11 cellular contexts compared by ENCODE assay signal in genomic region chr12:92467886-92468285, GRCh38.
DNase-seq lines count a peak whose midpoint lies in the region; ATAC-seq, FAIRE-seq and TF ChIP-seq lines count a peak whose summit lies in the region.
"Had no signal": no experiment of that assay in that cellular context is flagged by ENCODE, and none has a peak within 500 bp of the region (broad histone marks: within the 10 kb centered on the region; RNA-seq: fewer than 3 reads in every experiment).

No MANE protein-coding gene starts in this region.

- H3K27ac ChIP-seq in left ventricle myocardium inferior (replicated peaks): no peak overlapping the region
- H3K27ac ChIP-seq: vagina had no signal

- no peaks in the 10 kb centered on the region for H3K9me3 ChIP-seq in left ventricle myocardium inferior (replicated peaks)
- H3K9me3 ChIP-seq: vagina had no signal

- H3K4me1 ChIP-seq in left ventricle myocardium inferior: peaks cover 51% of the 10 kb centered on the region

- intact Hi-C loops in Right ventricle myocardium superior (cut with DNase I): no loop called here
- intact Hi-C loops in left ventricle myocardium inferior (cut with micrococcal nuclease): no loop called here

- no peak for FAIRE-seq in urothelium cell line (lab: Jason Lieb, UNC)
- FAIRE-seq: kidney had no signal

- H3K4me3 ChIP-seq in left ventricle myocardium inferior (no peak overlapping the region), kidney epithelial cell (ENCODE audit: low read depth, low read length) (no peak overlapping the region)
- H3K4me3 ChIP-seq: vagina had no signal

- DNase-seq in Right ventricle myocardium superior (no peak), left ventricle myocardium inferior (no peak), RPMI7951 (ENCODE audit: low read depth) (peak; percentile 10), kidney epithelial cell (ENCODE audit: low read depth) (peak; percentile 1), urothelium cell line (ENCODE audit: low spot score) (peak; percentile 4), SK-N-DZ (ENCODE audit: low spot score) (no peak), hippocampal formation (lab: John Stamatoyannopoulos, UW) (no peak)
- no peak for DNase-seq in activated CD4-positive, alpha-beta T cell treated with anti-CD3 and anti-CD28 coated beads, Interleukin-2, amount 50 U/mL, for 4 hours
- DNase-seq: DMS153, kidney had no signal

- TF ChIP-seq CTCF in left ventricle myocardium inferior (IDR thresholded peaks at IDR 0.05; ENCODE audit: borderline replicate concordance): no peak
- no peak for TF ChIP-seq CTCF in kidney epithelial cell (IDR thresholded peaks at IDR 0.05; ENCODE audit: insufficient read depth, low read length, poor library complexity, severe bottlenecking)

- ATAC-seq in Right ventricle myocardium superior (ENCODE audit: poor library complexity): peak; percentile 19

- H3K27me3 ChIP-seq in left ventricle myocardium inferior (ENCODE audit: low read depth): no peaks in the 10 kb centered on the region
- H3K27me3 ChIP-seq in kidney epithelial cell (ENCODE audit: control insufficient read depth, insufficient read depth, low read length): no peaks in the 10 kb centered on the region
- H3K27me3 ChIP-seq: vagina had no signal

- H3K36me3 ChIP-seq in left ventricle myocardium inferior: no peaks in the 10 kb centered on the region
- no peaks in the 10 kb centered on the region for H3K36me3 ChIP-seq in kidney epithelial cell (ENCODE audit: control insufficient read depth, insufficient read depth, low read length)
- H3K36me3 ChIP-seq: vagina had no signal

Comparison
In these comparisons a context has a peak if more than half of its experiments do, and no peak if none do; other contexts are left out.
1. DNase-seq: peak in RPMI7951 (single experiment), kidney epithelial cell (single experiment) and urothelium cell line (single experiment); none in Right ventricle myocardium superior (single experiment), left ventricle myocardium inferior (single experiment), SK-N-DZ (single experiment), activated CD4-positive, alpha-beta T cell treated with anti-CD3 and anti-CD28 coated beads, Interleukin-2, amount 50 U/mL, for 4 hours (0 of 2) and hippocampal formation (0 of 2).